In genomic region chr20:33709398-33709797, GRCh38 we compare ENCODE assay signal across 1 cellular context.
TF ChIP-seq lines count a peak whose summit lies in the region.

No MANE protein-coding gene starts in this region.

TF ChIP-seq in WTC11, 78 proteins besides CTCF, POLR2A, EP300 and RAD21 (continued from another document):
- TF ChIP-seq AR (CRISPR knock-in tag; IDR thresholded peaks at IDR 0.05) (no peak), USF1 (CRISPR knock-in tag; IDR thresholded peaks at IDR 0.05) (no peak), SP1 (CRISPR knock-in tag; conservative IDR thresholded peaks at IDR 0.05) (no peak), ZNF138 (CRISPR knock-in tag; conservative IDR thresholded peaks at IDR 0.05) (no peak)
